In genomic region chr17:32142038-32142856, GRCh38 we compare ENCODE assay signal across 1 cellular context.
TF ChIP-seq lines count a peak whose summit lies in the region.

Gene RHOT1, plus strand, starts transcription at chr17:32142502. Its CDS starts 191 bp downstream, at chr17:32142693.

TF ChIP-seq in HepG2, 621 proteins besides CTCF, POLR2A, EP300 and RAD21 (continued from another document and continues in another):
- TF ChIP-seq ZBTB43 (CRISPR knock-in tag; conservative IDR thresholded peaks at IDR 0.05) (no peak), MTF1 (CRISPR knock-in tag; IDR thresholded peaks at IDR 0.05) (no peak), EEA1 (CRISPR knock-in tag; IDR thresholded peaks at IDR 0.05; ENCODE audit: borderline replicate concordance) (0 out of 2 replicates have a peak, but pooled peaks have one; percentile 71), ZSCAN22 (CRISPR knock-in tag; IDR thresholded peaks at IDR 0.05) (no peak), TARDBP (CRISPR knock-in tag; IDR thresholded peaks at IDR 0.05) (no peak), HMG20B (CRISPR knock-in tag; conservative IDR thresholded peaks at IDR 0.05) (no peak), ZNF775 (CRISPR knock-in tag; IDR thresholded peaks at IDR 0.05; ENCODE audit: borderline replicate concordance) (no peak), IRF9 (CRISPR knock-in tag; IDR thresholded peaks at IDR 0.05; ENCODE audit: borderline replicate concordance) (no peak), SP4 (CRISPR knock-in tag; IDR thresholded peaks at IDR 0.05) (peak; percentile 39), ARID2 (CRISPR knock-in tag; IDR thresholded peaks at IDR 0.05; ENCODE audit: borderline replicate concordance) (0 out of 2 replicates have a peak, but pooled peaks have one; percentile 21), TERF1 (CRISPR knock-in tag; IDR thresholded peaks at IDR 0.05) (no peak), ZMYM2 (CRISPR knock-in tag; IDR thresholded peaks at IDR 0.05) (no peak), CHD4 (IDR thresholded peaks at IDR 0.05; ENCODE audit: borderline replicate concordance, low read length) (no peak), ZBTB46 (CRISPR knock-in tag; IDR thresholded peaks at IDR 0.05; ENCODE audit: borderline replicate concordance) (no peak), UBTF (CRISPR knock-in tag; IDR thresholded peaks at IDR 0.05) (peak; percentile 70), NR2C2 (CRISPR knock-in tag; IDR thresholded peaks at IDR 0.05; ENCODE audit: borderline replicate concordance) (peak; percentile 60), ZFP91 (CRISPR knock-in tag; IDR thresholded peaks at IDR 0.05; ENCODE audit: borderline replicate concordance) (peak; percentile 33), PTBP1 (IDR thresholded peaks at IDR 0.05; ENCODE audit: low read depth, low read length, poor library complexity, severe bottlenecking) (no peak), ZNF724P (CRISPR knock-in tag; IDR thresholded peaks at IDR 0.05; ENCODE audit: borderline replicate concordance) (no peak), ZNF17 (CRISPR knock-in tag; IDR thresholded peaks at IDR 0.05) (no peak), ARID4A (CRISPR knock-in tag; IDR thresholded peaks at IDR 0.05; ENCODE audit: borderline replicate concordance) (peak; percentile 77), DNMT1 (CRISPR knock-in tag; IDR thresholded peaks at IDR 0.05) (peak; percentile 53; the same call in 1 of the 2 replicates), SRY (CRISPR knock-in tag; IDR thresholded peaks at IDR 0.05) (peak; percentile 44; the same call in 1 of the 2 replicates), AHR (CRISPR knock-in tag; IDR thresholded peaks at IDR 0.05) (no peak), ZNF367 (CRISPR knock-in tag; IDR thresholded peaks at IDR 0.05; ENCODE audit: borderline replicate concordance) (no peak), STAT5B (CRISPR knock-in tag; IDR thresholded peaks at IDR 0.05) (no peak), HNRNPLL (IDR thresholded peaks at IDR 0.05; ENCODE audit: low read depth, low read length, poor library complexity, severe bottlenecking) (peak; percentile 83), ZFX (CRISPR knock-in tag; IDR thresholded peaks at IDR 0.05; ENCODE audit: low read depth) (peak; percentile 75), ZMAT3 (CRISPR knock-in tag; conservative IDR thresholded peaks at IDR 0.05) (0 out of 2 replicates have a peak, but pooled peaks have one; percentile 29), FOXA3 (CRISPR knock-in tag; IDR thresholded peaks at IDR 0.05) (peak; percentile 11; the same call in 1 of the 2 replicates), ZNF496 (CRISPR knock-in tag; IDR thresholded peaks at IDR 0.05; ENCODE audit: insufficient replicate concordance) (no peak), ZFY (CRISPR knock-in tag; IDR thresholded peaks at IDR 0.05) (peak; percentile 86), MEF2D (CRISPR knock-in tag; IDR thresholded peaks at IDR 0.05) (no peak), GABPA (IDR thresholded peaks at IDR 0.05; ENCODE audit: low read depth, low read length) (no peak; the same call in 1 of the 2 replicates), GABPA (CRISPR knock-in tag; IDR thresholded peaks at IDR 0.05; ENCODE audit: low read depth) (no peak), HMG20A (CRISPR knock-in tag; IDR thresholded peaks at IDR 0.05; ENCODE audit: borderline replicate concordance) (0 out of 2 replicates have a peak, but pooled peaks have one; percentile 2), ETS1 (CRISPR knock-in tag; IDR thresholded peaks at IDR 0.05) (no peak), ATF3 (CRISPR knock-in tag; IDR thresholded peaks at IDR 0.05) (no peak), PREB (CRISPR knock-in tag; IDR thresholded peaks at IDR 0.05) (no peak), KAT7 (CRISPR knock-in tag; IDR thresholded peaks at IDR 0.05; ENCODE audit: borderline replicate concordance) (peak; percentile 55; the same call in 1 of the 2 replicates), ZNF451 (CRISPR knock-in tag; IDR thresholded peaks at IDR 0.05) (peak; percentile 26; the same call in 1 of the 2 replicates), TFDP2 (CRISPR knock-in tag; IDR thresholded peaks at IDR 0.05) (0 out of 2 replicates have a peak, but pooled peaks have one; percentile 18)
